12 cellular contexts compared by ENCODE assay signal in the genomic region with DNA sequence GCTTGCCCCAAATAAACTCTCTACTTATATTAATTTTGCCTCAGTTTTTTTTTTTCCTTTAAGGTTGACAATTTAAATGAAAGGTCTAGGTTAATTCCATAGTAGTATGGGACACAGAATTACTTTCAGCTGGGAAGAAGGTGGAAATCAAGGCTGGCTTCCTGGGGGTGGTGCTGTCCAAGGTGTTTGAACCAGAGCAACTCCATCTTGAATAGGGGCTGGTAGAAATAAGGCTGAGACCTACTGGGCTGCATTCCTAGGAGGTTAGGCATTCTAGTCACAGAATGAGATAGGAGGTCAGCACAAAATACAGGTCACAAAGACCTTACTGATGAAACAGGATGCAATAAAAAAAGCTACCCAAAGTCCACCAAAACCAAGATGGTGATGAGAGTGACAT.
A peak's percentile ranks its signal among the peaks of the same experiment; 100 is the strongest.
DNase-seq lines count a peak whose midpoint lies in the region; ATAC-seq, FAIRE-seq and TF ChIP-seq lines count a peak whose summit lies in the region.
"Had no signal": no experiment of that assay in that cellular context is flagged by ENCODE, and none has a peak within 500 bp of the region (broad histone marks: within the 10 kb centered on the region; RNA-seq: fewer than 3 reads in every experiment).

No MANE protein-coding gene starts in this region.

- intact Hi-C loops in adrenal gland (cut with DNase I) (no loop called here), dorsolateral prefrontal cortex (cut with DNase I) (no loop called here)

- no peak overlapping the region for H3K4me2 ChIP-seq in A549
- H3K4me2 ChIP-seq: BLaER1 had no signal

- no peak for TF ChIP-seq EP300 in A549 (IDR thresholded peaks at IDR 0.05)

- no peak for ATAC-seq in A549

- peaks cover 3% of the 10 kb centered on the region for H3K27me3 ChIP-seq in adrenal gland
- no peaks in the 10 kb centered on the region for H3K27me3 ChIP-seq in dorsolateral prefrontal cortex
- H3K27me3 ChIP-seq: BLaER1 had no signal

- no peak overlapping the region for H3K4me3 ChIP-seq in A549
- H3K4me3 ChIP-seq in adrenal gland: no peak overlapping the region
- H3K4me3 ChIP-seq in dorsolateral prefrontal cortex: no peak overlapping the region
- H3K4me3 ChIP-seq: BLaER1 had no signal

- CTCF ChIA-PET in A549 (lab: Yijun Ruan, JAX): interaction anchor here (0.8 kb wide), 1 partner anchor 15 kb away, joined by 4 read pairs; no protein-coding TSS in a partner anchor

- POLR2A ChIA-PET in A549 (lab: Yijun Ruan, JAX): no interaction called here

- DNase-seq in A549 (ENCODE audit: low read depth in 1 of 2, low spot score in 1 of 2) (no peak), ELF-1 (ENCODE audit: low read depth, low spot score) (peak; percentile 52), NCI-H69 (lab: John Stamatoyannopoulos, UW) (peak; percentile 31), islet precursor cell (peak; percentile 62), adrenal gland (no peak), dorsolateral prefrontal cortex (no peak)
- DNase-seq: CD8-positive, alpha-beta memory T cell; DMS53; H7; IMR-90 had no signal

- TF ChIP-seq RAD21 in A549 (conservative IDR thresholded peaks at IDR 0.05 in 1 of 2, IDR thresholded peaks at IDR 0.05 in 1 of 2): no peak

- H3K27ac ChIP-seq in A549 (no peak overlapping the region), adrenal gland (no peak overlapping the region), dorsolateral prefrontal cortex (no peak overlapping the region)
- H3K27ac ChIP-seq: BLaER1 had no signal

- H3K36me3 ChIP-seq in adrenal gland (replicated peaks in 1 of 2): no peaks in the 10 kb centered on the region
- H3K36me3 ChIP-seq: BLaER1 had no signal

- no peaks in the 10 kb centered on the region for H3K4me1 ChIP-seq in A549
- H3K4me1 ChIP-seq in adrenal gland (replicated peaks in 1 of 2): no peaks in the 10 kb centered on the region
- H3K4me1 ChIP-seq: BLaER1, Caco-2 had no signal

- TF ChIP-seq CTCF in A549 (IDR thresholded peaks at IDR 0.05) (no peak), adrenal gland (IDR thresholded peaks at IDR 0.05) (no peak), dorsolateral prefrontal cortex (IDR thresholded peaks at IDR 0.05 in 54 of 56, conservative IDR thresholded peaks at IDR 0.05 in 2 of 56; ENCODE audit: low read depth in 1 of 56, partially characterized antibody in 56 of 56) (no peak)

- no peak for FAIRE-seq in A549 (lab: Jason Lieb, UNC)

- H3K9me3 ChIP-seq in A549 (no peaks in the 10 kb centered on the region), adrenal gland (replicated peaks in 1 of 3) (no peaks in the 10 kb centered on the region)
- H3K9me3 ChIP-seq: BLaER1 had no signal

- TF ChIP-seq POLR2A in A549 (IDR thresholded peaks at IDR 0.05; ENCODE audit: low read length) (no peak), adrenal gland (IDR thresholded peaks at IDR 0.05) (no peak)

TF ChIP-seq in A549, 52 proteins besides CTCF, POLR2A, EP300 and RAD21:
- TF ChIP-seq ZC3H11A (IDR thresholded peaks at IDR 0.05): no peak
- TF ChIP-seq, protein P1, sequence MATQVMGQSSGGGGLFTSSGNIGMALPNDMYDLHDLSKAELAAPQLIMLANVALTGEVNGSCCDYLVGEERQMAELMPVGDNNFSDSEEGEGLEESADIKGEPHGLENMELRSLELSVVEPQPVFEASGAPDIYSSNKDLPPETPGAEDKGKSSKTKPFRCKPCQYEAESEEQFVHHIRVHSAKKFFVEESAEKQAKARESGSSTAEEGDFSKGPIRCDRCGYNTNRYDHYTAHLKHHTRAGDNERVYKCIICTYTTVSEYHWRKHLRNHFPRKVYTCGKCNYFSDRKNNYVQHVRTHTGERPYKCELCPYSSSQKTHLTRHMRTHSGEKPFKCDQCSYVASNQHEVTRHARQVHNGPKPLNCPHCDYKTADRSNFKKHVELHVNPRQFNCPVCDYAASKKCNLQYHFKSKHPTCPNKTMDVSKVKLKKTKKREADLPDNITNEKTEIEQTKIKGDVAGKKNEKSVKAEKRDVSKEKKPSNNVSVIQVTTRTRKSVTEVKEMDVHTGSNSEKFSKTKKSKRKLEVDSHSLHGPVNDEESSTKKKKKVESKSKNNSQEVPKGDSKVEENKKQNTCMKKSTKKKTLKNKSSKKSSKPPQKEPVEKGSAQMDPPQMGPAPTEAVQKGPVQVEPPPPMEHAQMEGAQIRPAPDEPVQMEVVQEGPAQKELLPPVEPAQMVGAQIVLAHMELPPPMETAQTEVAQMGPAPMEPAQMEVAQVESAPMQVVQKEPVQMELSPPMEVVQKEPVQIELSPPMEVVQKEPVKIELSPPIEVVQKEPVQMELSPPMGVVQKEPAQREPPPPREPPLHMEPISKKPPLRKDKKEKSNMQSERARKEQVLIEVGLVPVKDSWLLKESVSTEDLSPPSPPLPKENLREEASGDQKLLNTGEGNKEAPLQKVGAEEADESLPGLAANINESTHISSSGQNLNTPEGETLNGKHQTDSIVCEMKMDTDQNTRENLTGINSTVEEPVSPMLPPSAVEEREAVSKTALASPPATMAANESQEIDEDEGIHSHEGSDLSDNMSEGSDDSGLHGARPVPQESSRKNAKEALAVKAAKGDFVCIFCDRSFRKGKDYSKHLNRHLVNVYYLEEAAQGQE (IDR thresholded peaks at IDR 0.05): peak; percentile 67; the same call in 1 of the 2 replicates

Comparison
In these comparisons a context has a peak if more than half of its experiments do, and no peak if none do; other contexts are left out.
1. DNase-seq: peak in ELF-1 (single experiment), NCI-H69 (single experiment) and islet precursor cell (single experiment); none in A549 (0 of 2), adrenal gland (0 of 7) and dorsolateral prefrontal cortex (0 of 10).